ENCODE assay signal across 8 cellular contexts in the genomic region with DNA sequence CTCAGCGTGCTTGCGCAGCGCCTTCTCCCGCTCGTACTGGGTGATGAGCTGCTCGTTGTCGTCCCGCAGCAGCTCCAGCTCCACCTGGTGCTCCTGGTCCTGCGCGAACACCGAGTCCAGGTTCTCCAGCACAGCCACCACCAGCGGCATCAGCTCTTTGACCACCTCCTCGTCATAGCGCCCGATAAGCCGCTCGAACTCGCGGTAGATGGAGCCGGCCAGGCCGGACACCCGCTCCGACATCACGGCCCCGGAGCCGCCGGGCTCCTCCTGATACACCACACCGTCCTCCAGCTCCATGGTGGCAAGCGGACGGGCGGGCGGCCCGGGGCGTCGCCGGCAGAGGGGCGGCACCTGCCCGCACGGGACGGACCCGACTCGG. TPM values are rescaled to one million over a fixed set of nuclear protein-coding genes. Genes with fewer than 3 reads are reported as not detected.
A peak's percentile ranks its signal among the peaks of the same experiment; 100 is the strongest.
DNase-seq lines count a peak whose midpoint lies in the region; ATAC-seq, FAIRE-seq and TF ChIP-seq lines count a peak whose summit lies in the region.

No MANE protein-coding gene starts in this region.

- peak overlapping the region; percentile 81 for H2AFZ ChIP-seq in keratinocyte (ENCODE audit: control insufficient read depth, low read length)

- CTCF ChIA-PET in CD4-positive, alpha-beta T cell (lab: Charles Lee), result interaction anchor here (0.6 to 6.0 kb wide), 2 partner anchors 33 to 55 kb away, joined by 7 to 43 read pairs; a partner anchor contains a TSS

- peak in 9 of 10 experiments; percentile 30 to 60 (median 43) for DNase-seq in CD4-positive, alpha-beta T cell
- DNase-seq in GM19238 (ENCODE audit: insufficient read length, low spot score) (peak; percentile 35), SHP77 treated with DMSO at 0.1 percent for 48 hours (lab: John Stamatoyannopoulos, UW) (peak; percentile 30), brain microvascular endothelial cell (peak; percentile 22), keratinocyte (ENCODE audit: low read depth, low spot score) (no peak), sciatic nerve (ENCODE audit: low spot score) (no peak)
- DNase-seq in stimulated activated CD4-positive, alpha-beta T cell treated with anti-CD3 and anti-CD28 coated beads, Interleukin-15, amount 100 ng/mL, for 48 hours (ENCODE audit: low read depth in 2 of 2), result peak; percentile 29 to 31

- no peaks in the 10 kb centered on the region for H3K27me3 ChIP-seq in CD4-positive, alpha-beta T cell (ENCODE audit: control insufficient read depth, insufficient read depth, low read length)
- H3K27me3 ChIP-seq in brain microvascular endothelial cell (replicated peaks), result no peaks in the 10 kb centered on the region
- H3K27me3 ChIP-seq in keratinocyte (ENCODE audit: control insufficient read depth, extremely low read depth, insufficient read depth, low read length), result no peaks in the 10 kb centered on the region

- peak overlapping the region; percentile 22 for H3K4me2 ChIP-seq in keratinocyte (ENCODE audit: control insufficient read depth, extremely low read depth, insufficient read depth, low read depth, low read length)

- H3K27ac Mint-ChIP-seq in CD4-positive, alpha-beta T cell, result peak overlapping the region; percentile 94

- peak overlapping the region; percentile 96 for H3K4me3 ChIP-seq in brain microvascular endothelial cell (ENCODE audit: low read depth, low read length)
- peak overlapping the region; percentile 67 to 75 (median 75) for H3K4me3 ChIP-seq in keratinocyte (ENCODE audit: control insufficient read depth in 2 of 3, extremely low read depth in 1 of 3, insufficient read depth in 2 of 3, low read depth in 1 of 3, low read length in 3 of 3)

- in situ Hi-C loops in brain microvascular endothelial cell (cut with HindIII; ENCODE audit: low pct_ligation_motif_present, low sequenced_read_pairs), result no loop called here

- H3K4me1 ChIP-seq in keratinocyte (ENCODE audit: control insufficient read depth, extremely low read depth, insufficient read depth, low read length), result peaks cover 34% of the 10 kb centered on the region

- peak overlapping the region; percentile 96 for H3K4me3 Mint-ChIP-seq in CD4-positive, alpha-beta T cell

- H3K4me1 Mint-ChIP-seq in CD4-positive, alpha-beta T cell (ENCODE audit: low read depth), result peaks cover 60% of the 10 kb centered on the region

- H3K27me3 Mint-ChIP-seq in CD4-positive, alpha-beta T cell, result no peaks in the 10 kb centered on the region

- peak overlapping the region; percentile 96 for H3K9ac ChIP-seq in keratinocyte (ENCODE audit: control insufficient read depth, extremely low read depth, insufficient read depth, low read length)

- dilution Hi-C loops in keratinocyte (cut with MboI; ENCODE audit: extremely low pct_ligation_motif_present, low sequenced_read_pairs), result no loop called here

- TF ChIP-seq CTCF in CD4-positive, alpha-beta T cell (IDR thresholded peaks at IDR 0.05), result no peak
- TF ChIP-seq CTCF in brain microvascular endothelial cell (IDR thresholded peaks at IDR 0.05; ENCODE audit: low read depth, low read length, missing control alignments) (peak; percentile 4), keratinocyte (optimal IDR thresholded peaks at IDR 0.05 in 1 of 3, IDR thresholded peaks at IDR 0.05 in 1 of 3, conservative IDR thresholded peaks at IDR 0.05 in 1 of 3; ENCODE audit: extremely low read depth in 1 of 3, insufficient read depth in 2 of 3, low read length in 3 of 3) (peak in 1 of 3 experiments; percentile 29)

- H3K36me3 Mint-ChIP-seq in CD4-positive, alpha-beta T cell (ENCODE audit: low read depth), result peaks cover 5% of the 10 kb centered on the region

- POLR2A ChIA-PET in CD4-positive, alpha-beta T cell (lab: Charles Lee), result interaction anchor here (0.6 to 4.1 kb wide), 19 partner anchors 17 to 401 kb away, joined by 3 to 40 read pairs (median 4); a partner anchor contains a TSS

- peaks cover 51% of the 10 kb centered on the region for H3K79me2 ChIP-seq in keratinocyte (ENCODE audit: control insufficient read depth, insufficient read depth, low read length)

- H4K20me1 ChIP-seq in keratinocyte (ENCODE audit: control insufficient read depth, extremely low read depth, insufficient read depth, low read length), result peaks cover 19% of the 10 kb centered on the region

- peaks cover 4% of the 10 kb centered on the region for H3K9me1 ChIP-seq in keratinocyte (ENCODE audit: control insufficient read depth, extremely low read depth, insufficient read depth, low read length)

- FAIRE-seq in keratinocyte (lab: Jason Lieb, UNC), result no peak

- intact Hi-C loops in CD4-positive, alpha-beta T cell (cut with DNase I, micrococcal nuclease), result loop anchor here in 1 of 2 experiments (2.0 to 5.0 kb wide), 3 partner anchors 32 to 268 kb away; a partner anchor contains a TSS
- intact Hi-C loops in sciatic nerve (cut with DNase I), result no loop called here

- H3K9me3 ChIP-seq in CD4-positive, alpha-beta T cell (ENCODE audit: control insufficient read depth, low read length), result no peaks in the 10 kb centered on the region
- no peaks in the 10 kb centered on the region for H3K9me3 ChIP-seq in keratinocyte (ENCODE audit: control insufficient read depth, low read depth, low read length)

- H3K9me3 Mint-ChIP-seq in CD4-positive, alpha-beta T cell, result no peaks in the 10 kb centered on the region

- ATAC-seq in CD4-positive, alpha-beta T cell (ENCODE audit: poor library complexity), result peak; percentile 52
- peak; percentile 27 for ATAC-seq in HG03280 (IDR thresholded peaks at IDR 0.05; ENCODE audit: unreplicated experiment)
- no peak for ATAC-seq in sciatic nerve

- peak overlapping the region; percentile 92 for H3K27ac ChIP-seq in CD4-positive, alpha-beta T cell (ENCODE audit: low read depth, low read length)
- H3K27ac ChIP-seq in brain microvascular endothelial cell (peak overlapping the region; percentile 58), keratinocyte (ENCODE audit: control insufficient read depth, insufficient read depth, low read length) (peak overlapping the region; percentile 93)

- H3K36me3 ChIP-seq in brain microvascular endothelial cell (replicated peaks), result no peaks in the 10 kb centered on the region
- peaks cover 2 to 3% of the 10 kb centered on the region in 2 experiments for H3K36me3 ChIP-seq in keratinocyte (ENCODE audit: control insufficient read depth in 2 of 2, extremely low read depth in 1 of 2, insufficient read depth in 2 of 2, low read length in 2 of 2)

RNA-seq across cellular contexts. Expression of a gene that starts 0.3 kb away (rescaled TPM):
- 10 to 100 TPM; 60.2 to 64.6 TPM for total RNA-seq in CD4-positive, alpha-beta T cell
- polyA plus RNA-seq in keratinocyte, result 34.6 to 43.1 TPM (median 36.7 TPM) in 3 replicates
- 258 TPM for polyA plus RNA-seq in keratinocyte (2011; ENCODE audit: low read depth)
- polyA plus RNA-seq in keratinocyte (2011; cell fraction: cytosol; rRNA removed), result 24.1 and 35.5 TPM in 2 replicates
- 63.9 and 76.1 TPM in 2 replicates for polyA plus RNA-seq in keratinocyte (2011; cell fraction: nucleus; rRNA removed)
- polyA plus RNA-seq in keratinocyte (2012; ENCODE audit: low replicate concordance), result 43.4 and 63.7 TPM in 2 replicates
- polyA minus RNA-seq in keratinocyte, result 57.8 to 121 TPM (median 88.9 TPM) in 3 replicates
- 37.2 TPM for polyA minus RNA-seq in keratinocyte (2011; cell fraction: cytosol; rRNA and poly(A)+ RNA removed)
- polyA minus RNA-seq in keratinocyte (2011; cell fraction: nucleus; rRNA and poly(A)+ RNA removed), result 70.3 and 145 TPM in 2 replicates
- 233 TPM for total RNA-seq in sciatic nerve

RNA-seq across cellular contexts. Expression of a gene that starts 33.0 kb away (rescaled TPM):
- total RNA-seq in CD4-positive, alpha-beta T cell, result 10 to 100 TPM; 11.0 to 15.6 TPM
- 246 to 381 TPM (median 357 TPM) in 3 replicates for polyA plus RNA-seq in keratinocyte
- polyA plus RNA-seq in keratinocyte (2011; ENCODE audit: low read depth), result 85.8 TPM
- 200 and 230 TPM in 2 replicates for polyA plus RNA-seq in keratinocyte (2011; cell fraction: cytosol; rRNA removed)
- polyA plus RNA-seq in keratinocyte (2011; cell fraction: nucleus; rRNA removed), result 111 and 134 TPM in 2 replicates
- 103 and 242 TPM in 2 replicates for polyA plus RNA-seq in keratinocyte (2012; ENCODE audit: low replicate concordance)
- polyA minus RNA-seq in keratinocyte, result 34.3 to 123 TPM (median 60.3 TPM) in 3 replicates
- 50.6 TPM for polyA minus RNA-seq in keratinocyte (2011; cell fraction: cytosol; rRNA and poly(A)+ RNA removed)
- 12.6 and 17.8 TPM in 2 replicates for polyA minus RNA-seq in keratinocyte (2011; cell fraction: nucleus; rRNA and poly(A)+ RNA removed)
- 25.6 TPM for total RNA-seq in sciatic nerve

RNA-seq across cellular contexts. Expression of a gene that starts 45.9 kb away (rescaled TPM):
- total RNA-seq in CD4-positive, alpha-beta T cell, result 100 to 1,000 TPM; 135 to 138 TPM
- 902 to 1,260 TPM (median 1,116 TPM) in 3 replicates for polyA plus RNA-seq in keratinocyte
- 551 TPM for polyA plus RNA-seq in keratinocyte (2011; ENCODE audit: low read depth)
- 1,149 and 1,346 TPM in 2 replicates for polyA plus RNA-seq in keratinocyte (2011; cell fraction: cytosol; rRNA removed)
- polyA plus RNA-seq in keratinocyte (2011; cell fraction: nucleus; rRNA removed), result 294 and 329 TPM in 2 replicates
- 915 and 1,246 TPM in 2 replicates for polyA plus RNA-seq in keratinocyte (2012; ENCODE audit: low replicate concordance)
- polyA minus RNA-seq in keratinocyte, result 154 to 294 TPM (median 291 TPM) in 3 replicates
- 486 TPM for polyA minus RNA-seq in keratinocyte (2011; cell fraction: cytosol; rRNA and poly(A)+ RNA removed)
- 83.7 and 105 TPM in 2 replicates for polyA minus RNA-seq in keratinocyte (2011; cell fraction: nucleus; rRNA and poly(A)+ RNA removed)
- 250 TPM for total RNA-seq in sciatic nerve

Comparison
In these comparisons a context has a peak if more than half of its experiments do, and no peak if none do; other contexts are left out.
1. DNase-seq: peak in CD4-positive, alpha-beta T cell (9 of 10), GM19238 (single experiment), SHP77 treated with DMSO at 0.1 percent for 48 hours (single experiment), brain microvascular endothelial cell (single experiment) and stimulated activated CD4-positive, alpha-beta T cell treated with anti-CD3 and anti-CD28 coated beads, Interleukin-15, amount 100 ng/mL, for 48 hours (2 of 2); none in keratinocyte (single experiment) and sciatic nerve (single experiment).
2. Peak in every context shown above with its lines, with median percentiles within 50 percentile points of each other: H3K27ac ChIP-seq.